Comparison of ENCODE assay signal across 18 cellular contexts in the genomic region with DNA sequence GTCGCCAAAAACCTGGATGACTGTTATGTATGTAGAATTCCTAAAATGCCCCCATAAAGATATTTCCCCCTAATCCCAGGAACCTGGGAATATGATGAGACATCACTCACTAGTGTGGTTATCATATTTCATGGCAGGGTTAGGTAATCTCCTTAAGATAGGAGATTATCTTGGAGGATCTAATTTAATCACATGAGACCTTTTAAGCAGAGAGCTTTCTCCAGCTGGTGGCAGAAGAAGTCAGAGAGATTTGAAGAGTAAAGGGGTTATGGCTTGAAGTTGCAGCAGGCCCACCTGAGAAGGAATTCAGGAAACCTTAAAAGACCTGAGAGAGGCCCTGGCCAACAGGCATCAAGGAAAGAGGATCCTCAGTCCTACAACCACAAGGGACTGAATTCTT. TPM values are rescaled to one million over a fixed set of nuclear protein-coding genes. Genes with fewer than 3 reads are reported as not detected.
DNase-seq lines count a peak whose midpoint lies in the region; ATAC-seq, FAIRE-seq and TF ChIP-seq lines count a peak whose summit lies in the region.
"Had no signal": no experiment of that assay in that cellular context is flagged by ENCODE, and none has a peak within 500 bp of the region (broad histone marks: within the 10 kb centered on the region; RNA-seq: fewer than 3 reads in every experiment).

No MANE protein-coding gene starts in this region.

- H3K27ac ChIP-seq in WERI-Rb-1, result no peak overlapping the region
- H3K27ac ChIP-seq: BLaER1 treated with 17β-estradiol and CSF1 and Interleukin-3, amounts not matched to agents 10 nM and 100 nM had no signal

- H3K36me3 ChIP-seq in WERI-Rb-1, result no peaks in the 10 kb centered on the region
- H3K36me3 ChIP-seq: BLaER1 treated with 17β-estradiol and CSF1 and Interleukin-3, amounts not matched to agents 10 nM and 100 nM had no signal

- peak; percentile 94 for FAIRE-seq in D721Med (lab: Jason Lieb, UNC)
- FAIRE-seq: GM12878, GM19239, H1, K562 had no signal

- H3K27me3 ChIP-seq in WERI-Rb-1 (ENCODE audit: insufficient read depth, low read depth, severe bottlenecking), result no peaks in the 10 kb centered on the region
- H3K27me3 ChIP-seq: BLaER1 treated with 17β-estradiol and CSF1 and Interleukin-3, amounts not matched to agents 10 nM and 100 nM had no signal

- no peak overlapping the region for H3K4me3 ChIP-seq in WERI-Rb-1 (ENCODE audit: low read depth, low read length)
- H3K4me3 ChIP-seq: BLaER1 treated with 17β-estradiol and CSF1 and Interleukin-3, amounts not matched to agents 10 nM and 100 nM; GM12878; K562 had no signal

- no peaks in the 10 kb centered on the region for H3K9me3 ChIP-seq in WERI-Rb-1 (ENCODE audit: severe bottlenecking)

- no peak for ATAC-seq in HG02938 (IDR thresholded peaks at IDR 0.05; ENCODE audit: unreplicated experiment)
- ATAC-seq in GM18517 (IDR thresholded peaks at IDR 0.05; ENCODE audit: unreplicated experiment), result no peak
- ATAC-seq: CD8-positive, alpha-beta T cell; GM12878; K562 had no signal

- DNase-seq in D721Med (ENCODE audit: insufficient read length, low spot score), result no peak
- DNase-seq in NCI-H82 treated with DMSO at 0.1 percent for 48 hours (lab: John Stamatoyannopoulos, UW; ENCODE audit: unreplicated experiment), result peak; percentile 70
- DNase-seq in WERI-Rb-1, result peak; percentile 30
- peak; percentile 55 for DNase-seq in myocyte (ENCODE audit: low read depth)
- no peak for DNase-seq in GF-D8 (lab: John Stamatoyannopoulos, UW)
- DNase-seq in glomerular visceral epithelial cell (ENCODE audit: extremely low spot score), result no peak
- DNase-seq: 8988T; CD8-positive, alpha-beta T cell; DMS153; DMS79; H9 had no signal

- TF ChIP-seq CTCF in D721Med (IDR thresholded peaks at IDR 0.05; ENCODE audit: insufficient read depth, missing control alignments) (peak; percentile 33), WERI-Rb-1 (IDR thresholded peaks at IDR 0.05; ENCODE audit: low read depth, low read length) (no peak)

RNA-seq across cellular contexts. Expression of a gene that starts 53.6 kb away (rescaled TPM):
- 69.5 and 89.0 TPM in 2 replicates for total RNA-seq in myocyte
- 26.4 TPM for polyA plus RNA-seq in myocyte (2012)

Comparison
In these comparisons a context has a peak if more than half of its experiments do, and no peak if none do; other contexts are left out.
1. DNase-seq: peak in NCI-H82 treated with DMSO at 0.1 percent for 48 hours (single experiment), WERI-Rb-1 (single experiment) and myocyte (single experiment); none in D721Med (single experiment), GF-D8 (single experiment) and glomerular visceral epithelial cell (single experiment).